Comparison of ENCODE assay signal across 8 cellular contexts in the genomic region with DNA sequence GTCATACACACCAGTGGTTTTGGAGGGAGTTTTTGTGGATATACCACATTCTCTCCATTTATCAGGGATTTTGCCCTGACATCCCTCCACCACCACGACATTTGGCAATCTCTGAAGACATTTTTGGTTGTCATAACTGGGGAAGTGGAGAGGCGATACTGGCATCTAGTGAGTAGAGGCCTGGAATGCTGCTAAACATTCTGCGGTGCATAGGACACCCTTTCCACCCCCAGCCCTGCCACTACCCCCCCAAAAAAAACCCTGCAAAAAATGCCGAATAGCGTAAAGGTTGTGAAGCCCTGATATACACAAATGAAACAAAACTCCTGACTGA. TPM values are rescaled to one million over a fixed set of nuclear protein-coding genes. Genes with fewer than 3 reads are reported as not detected.
DNase-seq lines count a peak whose midpoint lies in the region; ATAC-seq lines count a peak whose summit lies in the region.

No MANE protein-coding gene starts in this region.

- H3K27ac Mint-ChIP-seq in central memory CD8-positive, alpha-beta T cell (ENCODE audit: low read depth), result peak overlapping the region; percentile 77

- H3K36me3 Mint-ChIP-seq in central memory CD8-positive, alpha-beta T cell (ENCODE audit: insufficient read depth), result peaks cover 24% of the 10 kb centered on the region

- peaks cover 16% of the 10 kb centered on the region for H3K36me3 ChIP-seq in mesodermal cell (ENCODE audit: control insufficient read depth, insufficient read depth, low read length)

- 83 to 96% methylated on average over 1 to 4 of the region's 5 CpGs for WGBS in mesodermal cell (ENCODE audit: insufficient coverage in 2 of 2), 2 experiments

- peaks cover 68% of the 10 kb centered on the region for H3K4me1 Mint-ChIP-seq in central memory CD8-positive, alpha-beta T cell

- no peaks in the 10 kb centered on the region for H3K9me3 ChIP-seq in mesodermal cell (ENCODE audit: control insufficient read depth, low read length)

- DNase-seq in AML-193 (lab: John Stamatoyannopoulos, UW) (peak; percentile 39 to 57), M059J (ENCODE audit: low read depth) (peak; percentile 28), posterior vena cava (ENCODE audit: low spot score) (no peak), islet precursor cell (no peak), NCI-H2171 treated with DMSO at 0.1 percent for 48 hours (lab: John Stamatoyannopoulos, UW) (no peak)
- no peak for DNase-seq in central memory CD8-positive, alpha-beta T cell (ENCODE audit: low spot score in 2 of 2)

- H3K9me3 Mint-ChIP-seq in central memory CD8-positive, alpha-beta T cell, result no peaks in the 10 kb centered on the region

- peak overlapping the region; percentile 94 for H3K4me3 ChIP-seq in mesodermal cell (ENCODE audit: extremely low read depth, insufficient read depth, low read length, poor library complexity, severe bottlenecking)

- no peaks in the 10 kb centered on the region for H3K4me1 ChIP-seq in mesodermal cell (ENCODE audit: control insufficient read depth, insufficient read depth, low read length, poor library complexity, severe bottlenecking)

- peak overlapping the region; percentile 91 for H3K4me3 Mint-ChIP-seq in central memory CD8-positive, alpha-beta T cell

- H3K27me3 Mint-ChIP-seq in central memory CD8-positive, alpha-beta T cell, result no peaks in the 10 kb centered on the region

- no peak for ATAC-seq in central memory CD8-positive, alpha-beta T cell (replicated peaks; ENCODE audit: extremely low read depth, poor library complexity, severe bottlenecking)
- no peak for ATAC-seq in HG03354 (IDR thresholded peaks at IDR 0.05; ENCODE audit: poor library complexity, severe bottlenecking, unreplicated experiment)

- H3K27ac ChIP-seq in mesodermal cell (ENCODE audit: low read depth, low read length, severe bottlenecking), result no peak overlapping the region

- intact Hi-C loops in posterior vena cava (cut with DNase I), result no loop called here

RNA-seq across cellular contexts. Expression of gene TPST2, which starts 0.6 kb away (rescaled TPM):
- 24.5 and 34.8 TPM in 2 replicates for total RNA-seq in M059J (2014; rRNA removed; shearing (Covaris generic))
- 46.2 TPM for polyA plus RNA-seq in mesodermal cell (2013, experiment 1 of 2)
- 39.7 TPM for polyA plus RNA-seq in mesodermal cell (2013, experiment 2 of 2)
- 10 to 100 TPM; 24.5 to 33.8 TPM for total RNA-seq in posterior vena cava

RNA-seq across cellular contexts. Expression of gene CRYBB1, which starts 27.3 kb away (rescaled TPM):
- not detected in 2 replicates for total RNA-seq in M059J (2014; rRNA removed; shearing (Covaris generic))
- 2.0 TPM for polyA plus RNA-seq in mesodermal cell (2013, experiment 1 of 2)
- 0.40 TPM for polyA plus RNA-seq in mesodermal cell (2013, experiment 2 of 2)
- 1 to 10 TPM; 1.7 to 2.5 TPM for total RNA-seq in posterior vena cava

RNA-seq across cellular contexts. Expression of gene CRYBA4, which starts 31.3 kb away (rescaled TPM):
- not detected in 2 replicates for total RNA-seq in M059J (2014; rRNA removed; shearing (Covaris generic))
- 0.77 TPM for polyA plus RNA-seq in mesodermal cell (2013, experiment 1 of 2)
- polyA plus RNA-seq in mesodermal cell (2013, experiment 2 of 2), result not detected
- not detected for total RNA-seq in posterior vena cava

Comparison
In these comparisons a context has a peak if more than half of its experiments do, and no peak if none do; other contexts are left out.
1. DNase-seq: peak in AML-193 (2 of 2) and M059J (single experiment); none in central memory CD8-positive, alpha-beta T cell (0 of 2), posterior vena cava (single experiment), islet precursor cell (single experiment) and NCI-H2171 treated with DMSO at 0.1 percent for 48 hours (single experiment).